8 cellular contexts compared by ENCODE assay signal in genomic region chr19:52028027-52028779, GRCh38. TPM values are rescaled to one million over a fixed set of nuclear protein-coding genes. Genes with fewer than 3 reads are reported as not detected.
DNase-seq lines count a peak whose midpoint lies in the region; TF ChIP-seq lines count a peak whose summit lies in the region.

ZNF614 (minus strand) TSS chr19:52028379; CDS start chr19:52025745, 2,634 bp downstream.

- in situ Hi-C loops in GM23248 (cut with MboI): no loop called here

- peaks cover 8% of the 10 kb centered on the region; the same call in 1 of the 2 replicates for H3K4me1 ChIP-seq in GM23248 (ENCODE audit: insufficient read depth)

- no peaks in the 10 kb centered on the region for H3K9me2 ChIP-seq in GM23248 (ENCODE audit: insufficient read depth)
- H3K9me2 ChIP-seq in neural cell (ENCODE audit: insufficient read depth, low read length): no peaks in the 10 kb centered on the region

- peaks cover 30% of the 10 kb centered on the region for H3K79me2 ChIP-seq in GM23248 (ENCODE audit: insufficient read depth)
- H3K79me2 ChIP-seq in neural cell (replicated peaks; ENCODE audit: insufficient read depth, low read length): peaks cover 32% of the 10 kb centered on the region

- DNase-seq in EH (ENCODE audit: low read depth) (peak; percentile 91), GM23248 (peak; percentile 97), Kasumi-1 (lab: John Stamatoyannopoulos, UW) (peak; percentile 10 to 28), activated gamma-delta T cell treated with Interleukin-2 at 50 U/mL for 16 hours (peak; percentile 79), fibroblast of villous mesenchyme (ENCODE audit: low read depth) (peak; percentile 90)

- H4K20me1 ChIP-seq in GM23248 (ENCODE audit: insufficient read depth) (no peaks in the 10 kb centered on the region), neural cell (ENCODE audit: insufficient read depth) (no peaks in the 10 kb centered on the region)

- H3K9me3 ChIP-seq in GM23248 (ENCODE audit: low read depth) (peaks cover 2% of the 10 kb centered on the region), neural cell (ENCODE audit: low read length) (peaks cover 10% of the 10 kb centered on the region)

- peak; percentile 36 for TF ChIP-seq RAD21 in neural cell (conservative IDR thresholded peaks at IDR 0.05)

- peak; percentile 77 for TF ChIP-seq EP300 in neural cell (conservative IDR thresholded peaks at IDR 0.05; ENCODE audit: poor library complexity, severe bottlenecking)

- H3K4me3 Mint-ChIP-seq in stimulated activated naive CD8-positive, alpha-beta T cell treated with anti-CD3 and anti-CD28 coated beads, Interleukin-15, Interleukin-2, amounts not matched to agents 100 ng/mL and 50 ng/mL, for 24 hours: peak within 1 kb of the TSS; percentile 93

- peak within 1 kb of the TSS; percentile 92 for H3K4me3 ChIP-seq in GM23248
- H3K4me3 ChIP-seq in fibroblast of villous mesenchyme (ENCODE audit: low read depth, low read length): peak within 1 kb of the TSS; percentile 86
- peak within 1 kb of the TSS; percentile 93 for H3K4me3 ChIP-seq in neural cell (ENCODE audit: low read length)

- H3K36me3 Mint-ChIP-seq in stimulated activated naive CD8-positive, alpha-beta T cell treated with anti-CD3 and anti-CD28 coated beads, Interleukin-15, Interleukin-2, amounts not matched to agents 100 ng/mL and 50 ng/mL, for 24 hours (ENCODE audit: low read depth): peaks cover 88% of the 10 kb centered on the region

- H3K4me2 ChIP-seq in GM23248 (ENCODE audit: unreplicated experiment) (peak within 1 kb of the TSS; percentile 72), neural cell (ENCODE audit: low read length) (peak within 1 kb of the TSS; percentile 78)

- peak; percentile 64 for TF ChIP-seq POLR2A in Raji (IDR thresholded peaks at IDR 0.05; ENCODE audit: insufficient read depth, low read depth, low read length)

- H3K27ac ChIP-seq in GM23248 (peak within 1 kb of the TSS; percentile 92), neural cell (ENCODE audit: low read length) (peak within 1 kb of the TSS; percentile 97)

- no peaks in the 10 kb centered on the region for H3K27me3 Mint-ChIP-seq in stimulated activated naive CD8-positive, alpha-beta T cell treated with anti-CD3 and anti-CD28 coated beads, Interleukin-15, Interleukin-2, amounts not matched to agents 100 ng/mL and 50 ng/mL, for 24 hours

- peaks cover 35% of the 10 kb centered on the region for H3K36me3 ChIP-seq in GM23248 (ENCODE audit: low read depth)
- H3K36me3 ChIP-seq in neural cell (ENCODE audit: insufficient read depth, low read length): peaks cover 28% of the 10 kb centered on the region

- no peaks in the 10 kb centered on the region for H3K27me3 ChIP-seq in GM23248 (replicated peaks; ENCODE audit: insufficient read depth)
- no peaks in the 10 kb centered on the region for H3K27me3 ChIP-seq in neural cell (ENCODE audit: insufficient read depth, low read depth, low read length)

- H3K9ac ChIP-seq in GM23248 (peak within 1 kb of the TSS; percentile 97), neural cell (ENCODE audit: low read length) (peak within 1 kb of the TSS; percentile 97)

- H3K9me3 Mint-ChIP-seq in stimulated activated naive CD8-positive, alpha-beta T cell treated with anti-CD3 and anti-CD28 coated beads, Interleukin-15, Interleukin-2, amounts not matched to agents 100 ng/mL and 50 ng/mL, for 24 hours: peaks cover 46% of the 10 kb centered on the region

- TF ChIP-seq CTCF in fibroblast of villous mesenchyme (IDR thresholded peaks at IDR 0.05; ENCODE audit: insufficient read depth, low read depth, low read length) (no peak), neural cell (IDR thresholded peaks at IDR 0.05; ENCODE audit: poor library complexity, severe bottlenecking) (peak; percentile 28)

- peaks cover 21% of the 10 kb centered on the region for H3K4me1 Mint-ChIP-seq in stimulated activated naive CD8-positive, alpha-beta T cell treated with anti-CD3 and anti-CD28 coated beads, Interleukin-15, Interleukin-2, amounts not matched to agents 100 ng/mL and 50 ng/mL, for 24 hours (ENCODE audit: low read depth)

- peak within 1 kb of the TSS; percentile 95 for H3K27ac Mint-ChIP-seq in stimulated activated naive CD8-positive, alpha-beta T cell treated with anti-CD3 and anti-CD28 coated beads, Interleukin-15, Interleukin-2, amounts not matched to agents 100 ng/mL and 50 ng/mL, for 24 hours

- WGBS in GM23248 (ENCODE audit: low coverage in 1 of 2, low lambda C conversion rate in 2 of 2, missing lambda C conversion rate in 2 of 2), 2 experiments: 1 to 2% methylated on average over 46 to 53 of the region's 53 CpGs

- H2AFZ ChIP-seq in GM23248 (peak within 1 kb of the TSS; percentile 89), neural cell (ENCODE audit: low read depth, low read length) (peak within 1 kb of the TSS; percentile 54)

- H3F3A ChIP-seq in GM23248 (ENCODE audit: insufficient read depth): peaks cover 15% of the 10 kb centered on the region
- H3F3A ChIP-seq in neural cell (ENCODE audit: insufficient read depth, low read length, poor library complexity, severe bottlenecking): no peaks in the 10 kb centered on the region

TF ChIP-seq in neural cell, 6 proteins besides CTCF, POLR2A, EP300 and RAD21:
- TF ChIP-seq TAF1 (IDR thresholded peaks at IDR 0.05; ENCODE audit: low read depth) (peak; percentile 95), POLR2AphosphoS5 (IDR thresholded peaks at IDR 0.05) (peak; percentile 92), REST (IDR thresholded peaks at IDR 0.05; ENCODE audit: borderline replicate concordance) (peak; percentile 91), EZH2 (IDR thresholded peaks at IDR 0.05; ENCODE audit: borderline replicate concordance, insufficient read depth, low read length, poor library complexity, severe bottlenecking) (no peak), MXI1 (conservative IDR thresholded peaks at IDR 0.05; ENCODE audit: poor library complexity, severe bottlenecking) (peak; percentile 92), SMC3 (conservative IDR thresholded peaks at IDR 0.05; ENCODE audit: poor library complexity) (peak; percentile 58)
TF ChIP-seq in neural cell: peak in this region for 5.

RNA-seq across cellular contexts. Expression of gene ZNF614, which starts in this region (rescaled TPM):
- total RNA-seq in GM23248 (2014; rRNA removed; shearing (Covaris generic)): 8.5 and 15.9 TPM in 2 replicates
- polyA plus RNA-seq in GM23248 (2016; fragmentation: Nextera tagmentation; extraction: Ambion mirVana) (7.0 and 7.1 TPM in 2 replicates), neural cell (15.8 and 17.8 TPM in 2 replicates)
- 7.7 and 12.1 TPM in 2 replicates for total RNA-seq in fibroblast of villous mesenchyme
- 32.4 and 36.1 TPM in 2 replicates for polyA minus RNA-seq in neural cell

Comparison
In these comparisons a context has a peak if more than half of its experiments do, and no peak if none do; other contexts are left out.
1. Peak in every context shown above with its lines: DNase-seq, H3K4me3 ChIP-seq and H3K27ac ChIP-seq.
2. DNase-seq: peak in every context shown above with its lines; median percentile 97 in GM23248; 91 in EH; 90 in fibroblast of villous mesenchyme; 79 in activated gamma-delta T cell treated with Interleukin-2 at 50 U/mL for 16 hours; 19 in Kasumi-1.